In genomic region chr15:73598540-73599195, GRCh38 we compare ENCODE assay signal across 18 cellular contexts. TPM values are rescaled to one million over a fixed set of nuclear protein-coding genes. Genes with fewer than 3 reads are reported as not detected.
A peak's percentile ranks its signal among the peaks of the same experiment; 100 is the strongest.
DNase-seq lines count a peak whose midpoint lies in the region; ATAC-seq, FAIRE-seq and TF ChIP-seq lines count a peak whose summit lies in the region.
"Had no signal": no experiment of that assay in that cellular context is flagged by ENCODE, and none has a peak within 500 bp of the region (broad histone marks: within the 10 kb centered on the region; RNA-seq: fewer than 3 reads in every experiment).

No MANE protein-coding gene starts in this region.

- H3K27me3 ChIP-seq in BE2C (no peaks in the 10 kb centered on the region), smooth muscle cell (ENCODE audit: low read depth) (no peaks in the 10 kb centered on the region)
- H3K27me3 ChIP-seq: MG63 had no signal

- CTCF ChIA-PET in WTC11 (lab: Charles Lee) = no interaction called here

- peaks cover 100% of the 10 kb centered on the region for H4K20me1 ChIP-seq in smooth muscle cell (ENCODE audit: low read depth)

- H3K4me1 Mint-ChIP-seq in WTC11 = peaks cover 60% of the 10 kb centered on the region
- peaks cover 44% of the 10 kb centered on the region for H3K4me1 Mint-ChIP-seq in glutamatergic neuron (ENCODE audit: low read depth, unreplicated experiment)

- H3K36me3 Mint-ChIP-seq in WTC11 (no peaks in the 10 kb centered on the region), glutamatergic neuron (ENCODE audit: unreplicated experiment) (no peaks in the 10 kb centered on the region)

- peaks cover 34% of the 10 kb centered on the region for H3K4me1 ChIP-seq in BE2C
- H3K4me1 ChIP-seq in smooth muscle cell (ENCODE audit: low read depth) = peaks cover 71% of the 10 kb centered on the region

- POLR2A ChIA-PET in WTC11 (lab: Charles Lee) = no interaction called here

- H2AFZ ChIP-seq in smooth muscle cell (ENCODE audit: low read depth) = no peak overlapping the region

- no peak overlapping the region for H3K4me3 ChIP-seq in BE2C (ENCODE audit: low read depth, low read length)
- no peak overlapping the region for H3K4me3 ChIP-seq in smooth muscle cell
- H3K4me3 ChIP-seq: MG63 had no signal

- peaks cover 24% of the 10 kb centered on the region for H3F3A ChIP-seq in smooth muscle cell (ENCODE audit: low read depth)

- H3K27ac ChIP-seq in smooth muscle cell (ENCODE audit: low read depth) = peak overlapping the region; percentile 73
- H3K27ac ChIP-seq: C4-2B had no signal

- FAIRE-seq in frontal cortex (lab: Jason Lieb, UNC) = no peak
- FAIRE-seq: endometrium, small intestine had no signal

- H3K27ac Mint-ChIP-seq in WTC11 (peak overlapping the region; percentile 21), glutamatergic neuron (ENCODE audit: unreplicated experiment) (no peak overlapping the region)
- H3K27ac Mint-ChIP-seq: activated T-helper 1 cell treated with anti-CD3 and anti-CD28 coated beads, Interleukin-12 subunit alpha, Interleukin-12 subunit beta, Interleukin-2, Interleukin-4 antibody, amounts not matched to agents 30 ng/mL and 10 ng/mL and 1 ng/mL, durations not matched to agents 14 hours and 24 hours and 36 hours had no signal

- H3K9me3 Mint-ChIP-seq in WTC11 (no peaks in the 10 kb centered on the region), glutamatergic neuron (ENCODE audit: unreplicated experiment) (no peaks in the 10 kb centered on the region)
- H3K9me3 Mint-ChIP-seq: activated T-helper 1 cell treated with anti-CD3 and anti-CD28 coated beads, Interleukin-12 subunit alpha, Interleukin-12 subunit beta, Interleukin-2, Interleukin-4 antibody, amounts not matched to agents 30 ng/mL and 10 ng/mL and 1 ng/mL, durations not matched to agents 14 hours and 24 hours and 36 hours; nephron progenitor cell had no signal

- H3K36me3 ChIP-seq in BE2C (no peaks in the 10 kb centered on the region), smooth muscle cell (ENCODE audit: low read depth) (no peaks in the 10 kb centered on the region)
- H3K36me3 ChIP-seq: MG63 had no signal

- no peaks in the 10 kb centered on the region for H3K27me3 Mint-ChIP-seq in WTC11 (ENCODE audit: low read depth)
- no peaks in the 10 kb centered on the region for H3K27me3 Mint-ChIP-seq in glutamatergic neuron (ENCODE audit: unreplicated experiment)

- H3K9me3 ChIP-seq in BE2C (no peaks in the 10 kb centered on the region), smooth muscle cell (replicated peaks; ENCODE audit: low read depth) (no peaks in the 10 kb centered on the region)
- H3K9me3 ChIP-seq: MG63 had no signal

- peak overlapping the region; percentile 62 for H3K4me2 ChIP-seq in smooth muscle cell

- peak; percentile 27 for DNase-seq in BE2C
- no peak for DNase-seq in WTC11 (ENCODE audit: low spot score)
- DNase-seq in glutamatergic neuron = peak; percentile 33
- no peak for DNase-seq in smooth muscle cell (lab: John Stamatoyannopoulos, UW; ENCODE audit: unreplicated experiment)
- no peak for DNase-seq in frontal cortex (ENCODE audit: low spot score in 2 of 2)
- no peak for DNase-seq in GM19238 (ENCODE audit: insufficient read length, low spot score)
- DNase-seq: activated CD4-positive, alpha-beta T cell treated with anti-CD3 and anti-CD28 coated beads, Interleukin-2, amount 50 U/mL, for 4 hours; DMS79; MG63; NCI-H2081; nephron progenitor cell; small intestine; T-helper 9 cell had no signal

- no peak overlapping the region for H3K9ac ChIP-seq in smooth muscle cell (ENCODE audit: low read depth)

- peaks cover 97% of the 10 kb centered on the region for H3K79me2 ChIP-seq in smooth muscle cell (ENCODE audit: low read depth)

- no peak overlapping the region for H3K4me3 Mint-ChIP-seq in WTC11
- H3K4me3 Mint-ChIP-seq in glutamatergic neuron (ENCODE audit: unreplicated experiment) = no peak overlapping the region
- H3K4me3 Mint-ChIP-seq: activated T-helper 1 cell treated with anti-CD3 and anti-CD28 coated beads, Interleukin-12 subunit alpha, Interleukin-12 subunit beta, Interleukin-2, Interleukin-4 antibody, amounts not matched to agents 30 ng/mL and 10 ng/mL and 1 ng/mL, durations not matched to agents 14 hours and 24 hours and 36 hours; nephron progenitor cell had no signal

- ATAC-seq in WTC11 (no peak), HG03354 (IDR thresholded peaks at IDR 0.05; ENCODE audit: poor library complexity, severe bottlenecking, unreplicated experiment) (no peak), GM21619 (IDR thresholded peaks at IDR 0.05; ENCODE audit: unreplicated experiment) (no peak)

- TF ChIP-seq CTCF in BE2C (IDR thresholded peaks at IDR 0.05; ENCODE audit: low read depth, low read length) = no peak
- no peak for TF ChIP-seq CTCF in WTC11 (IDR thresholded peaks at IDR 0.05)
- TF ChIP-seq CTCF in glutamatergic neuron (IDR thresholded peaks at IDR 0.05; ENCODE audit: partially characterized antibody, unreplicated experiment) = no peak
- no peak for TF ChIP-seq CTCF in smooth muscle cell (IDR thresholded peaks at IDR 0.05; ENCODE audit: borderline replicate concordance, insufficient read depth, poor library complexity, severe bottlenecking)

- 47% methylated on average over 3 of the region's 3 CpGs for WGBS in smooth muscle cell (ENCODE audit: low lambda C conversion rate)

TF ChIP-seq in WTC11, 78 proteins besides CTCF, POLR2A, EP300 and RAD21:
- no peak for TF ChIP-seq ZNF396 (CRISPR knock-in tag; IDR thresholded peaks at IDR 0.05; ENCODE audit: borderline replicate concordance)
- no peak for TF ChIP-seq ELF4 (CRISPR knock-in tag; IDR thresholded peaks at IDR 0.05; ENCODE audit: low read depth)
- TF ChIP-seq CREM (CRISPR knock-in tag; IDR thresholded peaks at IDR 0.05) = no peak
- TF ChIP-seq SOX15 (CRISPR knock-in tag; IDR thresholded peaks at IDR 0.05) = no peak
- TF ChIP-seq SP1 (CRISPR knock-in tag; conservative IDR thresholded peaks at IDR 0.05) = no peak
- TF ChIP-seq KAT7 (CRISPR knock-in tag; IDR thresholded peaks at IDR 0.05; ENCODE audit: borderline replicate concordance) = no peak
- TF ChIP-seq ETV6 (CRISPR knock-in tag; IDR thresholded peaks at IDR 0.05) = no peak
- TF ChIP-seq NR3C1 (CRISPR knock-in tag; conservative IDR thresholded peaks at IDR 0.05; ENCODE audit: low read depth) = no peak
- TF ChIP-seq, protein P1, sequence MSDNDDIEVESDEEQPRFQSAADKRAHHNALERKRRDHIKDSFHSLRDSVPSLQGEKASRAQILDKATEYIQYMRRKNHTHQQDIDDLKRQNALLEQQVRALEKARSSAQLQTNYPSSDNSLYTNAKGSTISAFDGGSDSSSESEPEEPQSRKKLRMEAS (CRISPR knock-in tag; IDR thresholded peaks at IDR 0.05) = no peak
- no peak for TF ChIP-seq FOXJ3 (CRISPR knock-in tag; IDR thresholded peaks at IDR 0.05; ENCODE audit: borderline replicate concordance)
- no peak for TF ChIP-seq ZNF671 (CRISPR knock-in tag; IDR thresholded peaks at IDR 0.05)
TF ChIP-seq in WTC11: peak in this region for 0.

RNA-seq across cellular contexts. Expression of gene NPTN, which starts 34.5 kb away (rescaled TPM):
- 104 TPM for polyA plus RNA-seq in BE2C (2012; ENCODE audit: insufficient read depth, insufficient read length, low read depth)
- total RNA-seq in WTC11 (2021) (96.1 to 116 TPM (median 102 TPM) in 3 replicates), glutamatergic neuron (ENCODE audit: unreplicated experiment) (86.6 TPM), smooth muscle cell (189 and 215 TPM in 2 replicates), frontal cortex (106 TPM)
- polyA plus RNA-seq in smooth muscle cell = 153 TPM in 2 replicates

Comparison
In these comparisons a context has a peak if more than half of its experiments do, and no peak if none do; other contexts are left out.
1. DNase-seq: peak in BE2C (single experiment) and glutamatergic neuron (single experiment); none in WTC11 (single experiment), smooth muscle cell (single experiment), frontal cortex (0 of 2) and GM19238 (single experiment).